18 cellular contexts compared by ENCODE assay signal in genomic region chr17:64214950-64215349, GRCh38. TPM values are rescaled to one million over a fixed set of nuclear protein-coding genes. Genes with fewer than 3 reads are reported as not detected.
A peak's percentile ranks its signal among the peaks of the same experiment; 100 is the strongest.
DNase-seq lines count a peak whose midpoint lies in the region; ATAC-seq and TF ChIP-seq lines count a peak whose summit lies in the region.
"Had no signal": no experiment of that assay in that cellular context is flagged by ENCODE, and none has a peak within 500 bp of the region (broad histone marks: within the 10 kb centered on the region; RNA-seq: fewer than 3 reads in every experiment).

No MANE protein-coding gene starts in this region.

- H3K27ac ChIP-seq in right cardiac atrium (ENCODE audit: low read length), result peak overlapping the region; percentile 0
- peak overlapping the region; percentile 43 to 83 for H3K27ac ChIP-seq in coronary artery
- H3K27ac ChIP-seq in neutrophil, result peak overlapping the region; percentile 43

- H3K9me3 ChIP-seq in right cardiac atrium (ENCODE audit: control insufficient read depth, low read length) (no peaks in the 10 kb centered on the region), neutrophil (no peaks in the 10 kb centered on the region)
- H3K9me3 ChIP-seq: pancreas had no signal

- TF ChIP-seq CTCF in coronary artery (IDR thresholded peaks at IDR 0.05), result no peak
- TF ChIP-seq CTCF in neutrophil (IDR thresholded peaks at IDR 0.05), result no peak

- DNase-seq in right cardiac atrium, result no peak
- DNase-seq in cardiac septum (ENCODE audit: low spot score), result no peak
- no peak for DNase-seq in coronary artery (ENCODE audit: low spot score)
- no peak for DNase-seq in NCI-H1694 (lab: John Stamatoyannopoulos, UW)
- no peak for DNase-seq in NCI-H446 (lab: John Stamatoyannopoulos, UW)
- DNase-seq in stimulated activated naive CD8-positive, alpha-beta T cell treated with anti-CD3 and anti-CD28 coated beads, Interleukin-15, Interleukin-2, amounts not matched to agents 100 U/mL and 50 U/mL, for 24 hours, result no peak
- DNase-seq: activated CD4-positive, alpha-beta T cell treated with anti-CD3 and anti-CD28 coated beads for 1 hour; activated gamma-delta T cell treated with Interleukin-2 at 50 U/mL for 16 hours; aorta; COR-L47; hippocampal formation; NCI-H187 treated with DMSO at 0.1 percent for 48 hours; pancreas; SIG-M5 had no signal

- no peak for ATAC-seq in right cardiac atrium
- no peak for ATAC-seq in GM18907 (IDR thresholded peaks at IDR 0.05; ENCODE audit: unreplicated experiment)
- no peak for ATAC-seq in stimulated activated naive CD8-positive, alpha-beta T cell treated with anti-CD3 and anti-CD28 coated beads, Interleukin-15, Interleukin-2, amounts not matched to agents 100 U/mL and 50 U/mL, for 24 hours
- ATAC-seq: GM12878; pancreas; stimulated activated effector memory CD8-positive, alpha-beta T cell treated with anti-CD3 and anti-CD28 coated beads, Interleukin-12 subunit alpha, Interleukin-12 subunit beta, amount 100 ng/mL, for 72 hours had no signal

- 92% methylated on average over 4 of the region's 4 CpGs for WGBS in right cardiac atrium

- intact Hi-C loops in right cardiac atrium (cut with DNase I), result no loop called here
- intact Hi-C loops in cardiac septum (cut with DNase I), result no loop called here

- H3K4me3 ChIP-seq in right cardiac atrium (ENCODE audit: low read length), result no peak overlapping the region
- H3K4me3 ChIP-seq in coronary artery, result no peak overlapping the region
- H3K4me3 ChIP-seq in neutrophil (ENCODE audit: low read depth in 1 of 2, low read length in 1 of 2), result no peak overlapping the region
- H3K4me3 ChIP-seq: GM12878, pancreas had no signal

- H3K4me1 ChIP-seq in right cardiac atrium (ENCODE audit: control insufficient read depth, insufficient read depth, low read length), result peaks cover 32% of the 10 kb centered on the region
- H3K4me1 ChIP-seq in neutrophil (ENCODE audit: control insufficient read depth in 1 of 2, insufficient read depth in 1 of 2, low read depth in 1 of 2, low read length in 1 of 2), result peaks cover 17 to 25% of the 10 kb centered on the region in 2 experiments

- no peaks in the 10 kb centered on the region for H3K27me3 ChIP-seq in right cardiac atrium (ENCODE audit: control insufficient read depth, insufficient read depth)
- H3K27me3 ChIP-seq in neutrophil, result no peaks in the 10 kb centered on the region
- H3K27me3 ChIP-seq: pancreas had no signal

- H3K36me3 ChIP-seq in neutrophil, result peaks cover 28% of the 10 kb centered on the region

RNA-seq across cellular contexts. Expression of gene TEX2, which starts 48.1 kb away (rescaled TPM):
- 10 to 100 TPM; 42.6 to 56.8 (median 46.6) TPM for total RNA-seq in right cardiac atrium
- 21.4 TPM for polyA plus RNA-seq in right cardiac atrium
- 48.8 TPM for total RNA-seq in cardiac septum

Comparison
In these comparisons a context has a peak if more than half of its experiments do, and no peak if none do; other contexts are left out.
1. H3K27ac ChIP-seq: peak in every context shown above with its lines; median percentile 63 in coronary artery; 43 in neutrophil; 0 in right cardiac atrium.